Comparison of ENCODE assay signal across 8 cellular contexts in the genomic region with DNA sequence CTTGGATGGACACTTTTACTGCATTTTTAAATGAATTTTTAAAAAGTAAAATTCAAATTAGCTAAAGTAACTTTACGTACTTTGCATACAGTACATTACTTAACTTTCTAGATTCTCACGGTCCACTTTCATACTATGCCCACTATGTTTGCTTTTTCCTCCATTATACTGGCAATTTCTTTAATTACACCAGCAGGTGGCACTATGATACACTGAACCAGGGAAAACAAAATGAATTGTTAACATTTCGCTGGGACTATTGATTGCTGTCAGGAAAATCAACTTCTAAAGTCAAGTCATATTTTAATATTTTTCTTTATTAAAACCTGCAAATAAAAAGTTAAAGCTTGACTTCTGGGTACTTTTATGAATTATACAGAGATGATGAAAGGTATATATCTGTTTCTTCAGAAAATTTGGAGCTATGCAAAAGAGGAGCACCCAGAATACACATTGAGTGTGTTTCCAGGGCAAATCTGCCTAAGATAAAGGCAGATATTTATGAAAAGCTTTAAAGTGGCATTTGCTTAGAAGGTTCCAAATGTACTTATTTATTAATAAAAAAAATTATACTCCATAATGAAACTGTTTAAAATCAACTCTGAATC. TPM values are rescaled to one million over a fixed set of nuclear protein-coding genes. Genes with fewer than 3 reads are reported as not detected.
DNase-seq lines count a peak whose midpoint lies in the region; ATAC-seq, FAIRE-seq and TF ChIP-seq lines count a peak whose summit lies in the region.

No MANE protein-coding gene starts in this region.

- no peak overlapping the region for H3K4me3 ChIP-seq in Caco-2 (ENCODE audit: low read depth, low read length)
- no peak overlapping the region for H3K4me3 ChIP-seq in GM12878
- no peak overlapping the region for H3K4me3 ChIP-seq in vagina

- no peaks in the 10 kb centered on the region for H3K36me3 ChIP-seq in Caco-2 (ENCODE audit: control insufficient read depth, insufficient read depth, low read length)
- no peaks in the 10 kb centered on the region for H3K36me3 ChIP-seq in GM12878 (ENCODE audit: control insufficient read depth in 2 of 2, insufficient read depth in 2 of 2, low read length in 1 of 2)
- H3K36me3 ChIP-seq in vagina = no peaks in the 10 kb centered on the region

- CTCF ChIA-PET in Caco-2 (lab: Charles Lee) (interaction anchor here (0.5 kb wide), 1 partner anchor 244 kb away, joined by 3 read pairs; no protein-coding TSS in a partner anchor), GM12878 (lab: Yijun Ruan, JAX) (interaction anchor here (0.6 to 3.7 kb wide), 28 partner anchors 9 to 904 kb away, joined by 3 to 24 read pairs (median 4); no protein-coding TSS in a partner anchor)

- RAD21 ChIA-PET in GM12878 (lab: Charles Lee; ENCODE audit: unreplicated experiment) = interaction anchor here (0.6 to 1.4 kb wide), 5 partner anchors 53 to 882 kb away, joined by 3 to 4 read pairs (median 3); no protein-coding TSS in a partner anchor

- FAIRE-seq in GM12878 (lab: Jason Lieb, UNC) = no peak

- BruUV-seq in Caco-2 (replicated peaks; lab: Mats Ljungman, UMichigan) (no TSS peak), GM12878 (replicated peaks; lab: Mats Ljungman, UMichigan) (no TSS peak)

- no peak overlapping the region for H3K27ac Mint-ChIP-seq in Caco-2 (ENCODE audit: unreplicated experiment)

- no peaks in the 10 kb centered on the region for H3K27me3 Mint-ChIP-seq in Caco-2 (ENCODE audit: insufficient read depth, unreplicated experiment)

- in situ Hi-C loops in GM12878 (cut with MboI) = no loop called here

- H4K20me1 ChIP-seq in GM12878 (ENCODE audit: control insufficient read depth, insufficient read depth) = no peaks in the 10 kb centered on the region

- 2% methylated on average over 3 of the region's 3 CpGs for WGBS in GM12878 (ENCODE audit: insufficient coverage, insufficient replicate concordance, low lambda C conversion rate, missing lambda C conversion rate)

- no peaks in the 10 kb centered on the region for H3K36me3 Mint-ChIP-seq in Caco-2 (ENCODE audit: insufficient read depth, unreplicated experiment)

- POLR2A ChIA-PET in Caco-2 (lab: Charles Lee) = no interaction called here
- POLR2A ChIA-PET in GM12878 (lab: Charles Lee) = no interaction called here

- no peak overlapping the region for H3K27ac ChIP-seq in GM12878 (ENCODE audit: control insufficient read depth, insufficient read depth)
- H3K27ac ChIP-seq in vagina = no peak overlapping the region

- H3K9me3 Mint-ChIP-seq in Caco-2 (ENCODE audit: unreplicated experiment) = no peaks in the 10 kb centered on the region

- TF ChIP-seq CTCF in Caco-2 (IDR thresholded peaks at IDR 0.05; ENCODE audit: insufficient read depth in 1 of 2, low read depth in 1 of 2, low read length in 1 of 2, severe bottlenecking in 1 of 2, unreplicated experiment in 1 of 2) (peak; percentile 49 to 52), GM12878 (IDR thresholded peaks at IDR 0.05 in 2 of 3, conservative IDR thresholded peaks at IDR 0.05 in 1 of 3; ENCODE audit: control insufficient read depth in 2 of 3, extremely low read depth in 1 of 3, insufficient read depth in 1 of 3, low read depth in 3 of 3, low read length in 3 of 3) (peak; percentile 52 to 59 (median 58); a peak in 5 of 6 replicates), vagina (IDR thresholded peaks at IDR 0.05) (peak; percentile 43 to 61 (median 49))

- H3K9me3 ChIP-seq in Caco-2 (no peaks in the 10 kb centered on the region), GM12878 (replicated peaks; ENCODE audit: control insufficient read depth, insufficient read depth, low read length) (no peaks in the 10 kb centered on the region), vagina (no peaks in the 10 kb centered on the region)

- no peak overlapping the region for H3K9ac ChIP-seq in GM12878 (ENCODE audit: control insufficient read depth, insufficient read depth, low read length)

- no peak overlapping the region for H3K4me2 ChIP-seq in GM12878 (ENCODE audit: control insufficient read depth, insufficient read depth)

- DNase-seq in Caco-2 (peak in 1 of 2 experiments; percentile 35), NCI-H2107 treated with DMSO at 0.1 percent for 48 hours (lab: John Stamatoyannopoulos, UW; ENCODE audit: unreplicated experiment) (peak; percentile 77), GM12878 (ENCODE audit: low read depth, low spot score) (no peak), left kidney (ENCODE audit: low read depth, low spot score) (peak; percentile 74), vagina (ENCODE audit: extremely low spot score in 2 of 2) (no peak), nucleus accumbens (lab: John Stamatoyannopoulos, UW) (no peak)

- no peak for TF ChIP-seq EP300 in GM12878 (IDR thresholded peaks at IDR 0.05; ENCODE audit: borderline replicate concordance in 1 of 2, control insufficient read depth in 1 of 2, low read depth in 2 of 2, low read length in 2 of 2)

- H3K4me1 Mint-ChIP-seq in Caco-2 (ENCODE audit: low read depth, unreplicated experiment) = no peaks in the 10 kb centered on the region

- ATAC-seq in GM18519 (IDR thresholded peaks at IDR 0.05; ENCODE audit: low FRiP score, unreplicated experiment) = peak; percentile 88
- ATAC-seq in HG02981 (IDR thresholded peaks at IDR 0.05; ENCODE audit: unreplicated experiment) = peak; percentile 89
- ATAC-seq in GM12878 = peak; percentile 88

- intact Hi-C loops in Caco-2 (cut with micrococcal nuclease; ENCODE audit: unreplicated experiment) = loop anchor here (1.0 to 10.0 kb wide), 7 partner anchors 52 to 884 kb away; no protein-coding TSS in a partner anchor
- intact Hi-C loops in GM12878 (cut with micrococcal nuclease; ENCODE audit: unreplicated experiment) = loop anchor here (1.0 to 5.0 kb wide), 4 partner anchors 207 to 883 kb away; no protein-coding TSS in a partner anchor
- intact Hi-C loops in vagina (cut with DNase I) = no loop called here

- TF ChIP-seq POLR2A in GM12878 (IDR thresholded peaks at IDR 0.05; ENCODE audit: low read depth, low read length) (no peak), vagina (IDR thresholded peaks at IDR 0.05) (no peak)

- TF ChIP-seq RAD21 in GM12878 (IDR thresholded peaks at IDR 0.05; ENCODE audit: insufficient read depth, low read depth, low read length) = peak; percentile 67

- SMC1A ChIA-PET in GM12878 (lab: Charles Lee; ENCODE audit: uncharacterized antibody, unreplicated experiment) = interaction anchor here (0.6 to 1.4 kb wide), 14 partner anchors 9 to 884 kb away, joined by 3 to 8 read pairs (median 3); a partner anchor contains a TSS

- no peak overlapping the region for H2AFZ ChIP-seq in GM12878 (ENCODE audit: control insufficient read depth, low read depth, low read length)

- H3K27me3 ChIP-seq in Caco-2 (replicated peaks; ENCODE audit: control insufficient read depth, insufficient read depth, low read length) (no peaks in the 10 kb centered on the region), GM12878 (replicated peaks in 1 of 2; ENCODE audit: control insufficient read depth in 2 of 2, insufficient read depth in 2 of 2, low read length in 1 of 2) (no peaks in the 10 kb centered on the region), vagina (no peaks in the 10 kb centered on the region)

- no peaks in the 10 kb centered on the region for H3K79me2 ChIP-seq in GM12878 (ENCODE audit: control insufficient read depth, insufficient read depth, low read length)

- H3K4me3 Mint-ChIP-seq in Caco-2 (ENCODE audit: unreplicated experiment) = no peak overlapping the region

- H3K4me1 ChIP-seq in Caco-2 (no peaks in the 10 kb centered on the region), GM12878 (ENCODE audit: control insufficient read depth, insufficient read depth, low read length) (no peaks in the 10 kb centered on the region), vagina (no peaks in the 10 kb centered on the region)

TF ChIP-seq in GM12878, 131 proteins besides CTCF, POLR2A, EP300 and RAD21:
- TF ChIP-seq SMC3 (IDR thresholded peaks at IDR 0.05; ENCODE audit: borderline replicate concordance, low read length) = peak; percentile 39; the same call in 1 of the 2 replicates
- no peak for TF ChIP-seq KAT2A (conservative IDR thresholded peaks at IDR 0.05; ENCODE audit: control insufficient read depth, low read depth, low read length)

RNA-seq across cellular contexts. Expression of a gene that starts 21.8 kb away (rescaled TPM):
- total RNA-seq in Caco-2 (2022) = not detected in 2 replicates
- total RNA-seq in GM12878 (2013; cell fraction: nucleolus; rRNA removed) = not detected in 2 replicates
- not detected in 2 replicates for total RNA-seq in GM12878 (2014; rRNA removed)
- not detected in 2 replicates for total RNA-seq in GM12878 (2014; rRNA removed; fragmentation: Illumina TruSeq; extraction: Trizol)
- total RNA-seq in GM12878 (2021) = not detected in 2 replicates
- polyA plus RNA-seq in GM12878 (2011; ENCODE audit: low read depth) = not detected
- polyA plus RNA-seq in GM12878 (2011; rRNA removed) = not detected in 2 replicates
- polyA plus RNA-seq in GM12878 (2011; cell fraction: cytosol; rRNA removed) = not detected in 2 replicates
- not detected in 2 replicates for polyA plus RNA-seq in GM12878 (2011; cell fraction: nucleus; rRNA removed)
- not detected in 2 replicates for polyA plus RNA-seq in GM12878 (2012)
- polyA plus RNA-seq in GM12878 (2014; fragmentation: Illumina TruSeq; extraction: Trizol) = not detected in 2 replicates
- under 1 TPM in 1 of 2 experiments, not detected in 1; 0.04 TPM for polyA plus RNA-seq in GM12878 (2014; fragmentation: Nextera tagmentation; extraction: Ambion mirVana)
- polyA plus RNA-seq in GM12878 (2014; rRNA removed) = not detected in 2 replicates
- not detected for polyA plus RNA-seq in GM12878 (2016; fragmentation: Nextera tagmentation; extraction: Ambion mirVana)
- not detected in 2 replicates for polyA minus RNA-seq in GM12878 (2011; rRNA and poly(A)+ RNA removed)
- polyA minus RNA-seq in GM12878 (2011; cell fraction: cytosol; rRNA and poly(A)+ RNA removed) = not detected in 2 replicates
- not detected in 2 replicates for polyA minus RNA-seq in GM12878 (2011; cell fraction: nucleus; rRNA and poly(A)+ RNA removed)
- not detected for total RNA-seq in vagina

Comparison
In these comparisons a context has a peak if more than half of its experiments do, and no peak if none do; other contexts are left out.
1. DNase-seq: peak in NCI-H2107 treated with DMSO at 0.1 percent for 48 hours (single experiment) and left kidney (single experiment); none in GM12878 (single experiment), vagina (0 of 2) and nucleus accumbens (0 of 56).
2. Peak in every context shown above with its lines, with median percentiles within 50 percentile points of each other: CTCF ChIP-seq and ATAC-seq.